In the genomic region with DNA sequence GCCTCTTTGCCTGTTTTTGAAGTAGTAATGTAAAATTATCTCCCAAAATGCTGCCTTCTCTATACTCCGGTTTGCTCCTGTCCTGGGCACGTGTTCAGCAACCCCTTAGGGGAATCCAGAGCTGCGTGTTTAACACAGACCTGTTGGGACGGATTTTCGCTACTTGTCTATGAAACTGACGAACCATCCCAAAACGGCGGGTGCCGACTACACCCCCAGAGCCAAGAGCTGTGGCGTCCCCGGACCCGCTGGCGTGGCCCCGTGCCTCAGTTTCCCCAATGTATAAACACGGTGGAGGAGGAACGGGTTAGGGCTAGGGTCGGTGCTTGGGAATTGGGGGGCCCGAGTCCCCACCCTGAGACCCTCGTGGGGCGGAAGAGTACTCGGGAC, we compare ENCODE assay signal across 8 cellular contexts. TPM values are rescaled to one million over a fixed set of nuclear protein-coding genes. Genes with fewer than 3 reads are reported as not detected.
DNase-seq lines count a peak whose midpoint lies in the region; ATAC-seq and TF ChIP-seq lines count a peak whose summit lies in the region.

No MANE protein-coding gene starts in this region.

- DNase-seq in AG20443 (ENCODE audit: low spot score) = peak; percentile 31
- DNase-seq in HAP-1 (ENCODE audit: low spot score in 2 of 2) = peak in 1 of 2 experiments; percentile 17
- DNase-seq in activated CD4-positive, alpha-beta T cell treated with anti-CD3 and anti-CD28 coated beads, Interleukin-2, amount 10 ng/mL, durations not matched to agents 7 days and 5 days = peak; percentile 24
- peak; percentile 16 for DNase-seq in natural killer cell
- no peak for DNase-seq in NCI-H2196 (lab: John Stamatoyannopoulos, UW; ENCODE audit: unreplicated experiment)
- no peak for DNase-seq in NK-92 treated with Interleukin-12 subunit alpha and Interleukin-12 subunit beta, amount 100 ng/mL, for 24 hours (lab: John Stamatoyannopoulos, UW)

- intact Hi-C loops in natural killer cell (cut with micrococcal nuclease) = no loop called here

- 3 to 5% methylated on average over 21 of the region's 21 CpGs for WGBS in esophagus, 2 donors
- WGBS in urinary bladder = 8% methylated on average over 21 of the region's 21 CpGs

- ATAC-seq in natural killer cell = no peak

- no peaks in the 10 kb centered on the region; the same call in 1 of the 2 replicates for H3K27me3 ChIP-seq in HAP-1 (ENCODE audit: low read depth)
- no peaks in the 10 kb centered on the region for H3K27me3 ChIP-seq in esophagus (ENCODE audit: control insufficient read depth in 1 of 2, insufficient read depth in 2 of 2, low read length in 2 of 2)

- no peak for TF ChIP-seq CTCF in natural killer cell (IDR thresholded peaks at IDR 0.05)

- H3K4me3 ChIP-seq in HAP-1 = peak overlapping the region; percentile 52
- peak overlapping the region; percentile 63 to 73 for H3K4me3 ChIP-seq in esophagus (ENCODE audit: low read depth in 1 of 2, low read length in 2 of 2)
- peak overlapping the region; percentile 55 for H3K4me3 ChIP-seq in urinary bladder (ENCODE audit: low read depth, low read length)

- no peaks in the 10 kb centered on the region for H3K27me3 Mint-ChIP-seq in activated CD4-positive, alpha-beta T cell treated with anti-CD3 and anti-CD28 coated beads, Interleukin-2, amount 10 ng/mL, durations not matched to agents 7 days and 5 days
- peaks cover 6 to 16% of the 10 kb centered on the region in 2 donors for H3K27me3 Mint-ChIP-seq in natural killer cell (ENCODE audit: low read depth in 2 of 2)

- in situ Hi-C loops in HAP-1 (cut with MboI; ENCODE audit: low sequenced_read_pairs) = no loop called here

- POLR2A ChIA-PET in activated CD4-positive, alpha-beta T cell treated with anti-CD3 and anti-CD28 coated beads, Interleukin-2, amount 10 ng/mL, durations not matched to agents 7 days and 5 days (lab: Charles Lee) = no interaction called here

- CTCF ChIA-PET in activated CD4-positive, alpha-beta T cell treated with anti-CD3 and anti-CD28 coated beads, Interleukin-2, amount 10 ng/mL, durations not matched to agents 7 days and 5 days (lab: Charles Lee) = no interaction called here

- H3K9me3 ChIP-seq in HAP-1 (no peaks in the 10 kb centered on the region), esophagus (ENCODE audit: control insufficient read depth in 2 of 2, insufficient read depth in 1 of 2, low read depth in 1 of 2, low read length in 1 of 2) (no peaks in the 10 kb centered on the region)

- H3K9me3 Mint-ChIP-seq in activated CD4-positive, alpha-beta T cell treated with anti-CD3 and anti-CD28 coated beads, Interleukin-2, amount 10 ng/mL, durations not matched to agents 7 days and 5 days = no peaks in the 10 kb centered on the region
- H3K9me3 Mint-ChIP-seq in natural killer cell = no peaks in the 10 kb centered on the region

- peaks cover 35% of the 10 kb centered on the region for H3K4me1 Mint-ChIP-seq in activated CD4-positive, alpha-beta T cell treated with anti-CD3 and anti-CD28 coated beads, Interleukin-2, amount 10 ng/mL, durations not matched to agents 7 days and 5 days
- H3K4me1 Mint-ChIP-seq in natural killer cell = peaks cover 20 to 21% of the 10 kb centered on the region in 2 donors

- H3K36me3 ChIP-seq in HAP-1 (replicated peaks) (no peaks in the 10 kb centered on the region), esophagus (ENCODE audit: control insufficient read depth in 2 of 2, insufficient read depth in 2 of 2, low read length in 1 of 2) (no peaks in the 10 kb centered on the region), urinary bladder (ENCODE audit: insufficient read depth) (no peaks in the 10 kb centered on the region)

- H3K4me3 Mint-ChIP-seq in activated CD4-positive, alpha-beta T cell treated with anti-CD3 and anti-CD28 coated beads, Interleukin-2, amount 10 ng/mL, durations not matched to agents 7 days and 5 days = peak overlapping the region; percentile 87
- peak overlapping the region; percentile 94 for H3K4me3 Mint-ChIP-seq in natural killer cell

- H3K27ac Mint-ChIP-seq in activated CD4-positive, alpha-beta T cell treated with anti-CD3 and anti-CD28 coated beads, Interleukin-2, amount 10 ng/mL, durations not matched to agents 7 days and 5 days = peak overlapping the region; percentile 92
- H3K27ac Mint-ChIP-seq in natural killer cell = peak overlapping the region; percentile 12 to 27

- peak overlapping the region; percentile 52 to 79 for H3K27ac ChIP-seq in esophagus (ENCODE audit: low read depth in 2 of 2, low read length in 1 of 2)
- H3K27ac ChIP-seq in urinary bladder (ENCODE audit: low read depth) = peak overlapping the region; percentile 11

- H3K4me1 ChIP-seq in HAP-1 = peaks cover 6% of the 10 kb centered on the region; the same call in 1 of the 2 replicates
- no peaks in the 10 kb centered on the region for H3K4me1 ChIP-seq in esophagus (ENCODE audit: control insufficient read depth in 2 of 2, insufficient read depth in 2 of 2, low read length in 1 of 2)
- H3K4me1 ChIP-seq in urinary bladder (ENCODE audit: insufficient read depth) = no peaks in the 10 kb centered on the region

- no peaks in the 10 kb centered on the region for H3K36me3 Mint-ChIP-seq in activated CD4-positive, alpha-beta T cell treated with anti-CD3 and anti-CD28 coated beads, Interleukin-2, amount 10 ng/mL, durations not matched to agents 7 days and 5 days (ENCODE audit: low read depth)
- no peaks in the 10 kb centered on the region for H3K36me3 Mint-ChIP-seq in natural killer cell

RNA-seq across cellular contexts. Expression of a gene that starts 0.5 kb away (rescaled TPM):
- 10 to 100 TPM; 39.4 to 41.2 TPM for total RNA-seq in activated CD4-positive, alpha-beta T cell treated with anti-CD3 and anti-CD28 coated beads, Interleukin-2, amount 10 ng/mL, durations not matched to agents 7 days and 5 days
- polyA plus RNA-seq in esophagus (1 to 10 TPM; 3.4 to 5.0 TPM), urinary bladder (4.5 TPM)
- total RNA-seq in natural killer cell (1 to 10 TPM; 2.7 to 6.1 (median 3.3) TPM), urinary bladder (7.4 TPM)

Comparison
In these comparisons a context has a peak if more than half of its experiments do, and no peak if none do; other contexts are left out.
1. DNase-seq: peak in AG20443 (single experiment), activated CD4-positive, alpha-beta T cell treated with anti-CD3 and anti-CD28 coated beads, Interleukin-2, amount 10 ng/mL, durations not matched to agents 7 days and 5 days (single experiment) and natural killer cell (single experiment); none in NCI-H2196 (single experiment) and NK-92 treated with Interleukin-12 subunit alpha and Interleukin-12 subunit beta, amount 100 ng/mL, for 24 hours (single experiment).
2. Peak in every context shown above with its lines, with median percentiles within 50 percentile points of each other: H3K4me3 ChIP-seq.